ENCODE assay signal across 13 cellular contexts in the genomic region with DNA sequence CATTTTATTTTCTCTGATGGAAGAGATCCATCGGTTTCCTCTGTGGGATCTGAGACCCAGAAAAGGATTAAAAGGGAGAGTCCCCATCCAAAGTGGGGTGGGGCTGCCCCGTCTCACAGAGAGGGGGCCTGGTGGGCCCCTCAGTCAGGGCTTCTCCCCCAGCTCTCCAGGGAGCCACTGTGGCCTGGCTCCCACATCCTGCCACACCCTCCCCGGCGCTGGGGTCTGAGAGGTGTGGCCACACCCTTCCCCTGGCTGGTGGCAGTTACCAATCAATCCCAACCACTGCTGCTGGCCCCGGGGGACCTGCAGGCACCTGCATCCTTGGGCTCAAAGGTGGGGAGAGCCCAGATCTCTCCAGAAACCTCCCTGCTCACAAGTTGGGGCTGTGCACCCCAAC.
DNase-seq lines count a peak whose midpoint lies in the region; ATAC-seq and TF ChIP-seq lines count a peak whose summit lies in the region.
"Had no signal": no experiment of that assay in that cellular context is flagged by ENCODE, and none has a peak within 500 bp of the region (broad histone marks: within the 10 kb centered on the region; RNA-seq: fewer than 3 reads in every experiment).

No MANE protein-coding gene starts in this region.

- H3K27me3 Mint-ChIP-seq in activated CD4-positive, alpha-beta T cell treated with anti-CD3 and anti-CD28 coated beads, Interleukin-2, amount 10 ng/mL, durations not matched to agents 24 days and 14 days: peaks cover 18% of the 10 kb centered on the region
- H3K27me3 Mint-ChIP-seq in GM23338 (ENCODE audit: insufficient read depth, low read depth, poor library complexity): peaks cover 9% of the 10 kb centered on the region
- H3K27me3 Mint-ChIP-seq in naive thymus-derived CD8-positive, alpha-beta T cell: peaks cover 0 to 16% (median 11%) of the 10 kb centered on the region in 5 donors

- peaks cover 23% of the 10 kb centered on the region for H3K4me1 Mint-ChIP-seq in activated CD4-positive, alpha-beta T cell treated with anti-CD3 and anti-CD28 coated beads, Interleukin-2, amount 10 ng/mL, durations not matched to agents 24 days and 14 days
- peaks cover 29% of the 10 kb centered on the region for H3K4me1 Mint-ChIP-seq in GM23338
- peaks cover 15 to 36% (median 28%) of the 10 kb centered on the region in 4 donors for H3K4me1 Mint-ChIP-seq in naive thymus-derived CD8-positive, alpha-beta T cell

- H3K9me2 ChIP-seq in GM23338 (ENCODE audit: insufficient read depth): no peaks in the 10 kb centered on the region

- ATAC-seq in GM23338 (peak; percentile 23), HG02885 (IDR thresholded peaks at IDR 0.05; ENCODE audit: poor library complexity, unreplicated experiment) (no peak), GM19395 (IDR thresholded peaks at IDR 0.05; ENCODE audit: unreplicated experiment) (no peak)
- ATAC-seq in naive thymus-derived CD8-positive, alpha-beta T cell: peak in 1 of 2 donors; percentile 27
- ATAC-seq: HepG2 had no signal

- H3F3A ChIP-seq in GM23338 (replicated peaks; ENCODE audit: low read depth): no peaks in the 10 kb centered on the region

- intact Hi-C loops in activated CD4-positive, alpha-beta T cell treated with anti-CD3 and anti-CD28 coated beads, Interleukin-2, amount 10 ng/mL, durations not matched to agents 24 days and 14 days (cut with micrococcal nuclease): no loop called here

- no peaks in the 10 kb centered on the region for H3K27me3 ChIP-seq in GM23338 (ENCODE audit: insufficient read depth)
- H3K27me3 ChIP-seq in Peyer's patch: no peaks in the 10 kb centered on the region
- H3K27me3 ChIP-seq: colonic mucosa had no signal

- DNase-seq in activated CD4-positive, alpha-beta T cell treated with anti-CD3 and anti-CD28 coated beads, Interleukin-2, amount 10 ng/mL, durations not matched to agents 24 days and 14 days: peak; percentile 74
- no peak for DNase-seq in activated CD4-positive, alpha-beta T cell treated with anti-CD3 and anti-CD28 coated beads for 1 hour
- DNase-seq in GM23338 (ENCODE audit: low spot score) (peak; percentile 19), Peyer's patch (peak in 2 of 3 donors; percentile 49 to 61), hippocampal formation (lab: John Stamatoyannopoulos, UW) (no peak)
- no peak for DNase-seq in naive thymus-derived CD8-positive, alpha-beta T cell
- DNase-seq: activated CD4-positive, alpha-beta T cell treated with anti-CD3 and anti-CD28 coated beads for 4 hours; colonic mucosa; substantia nigra had no signal

- no peak for TF ChIP-seq POLR2A in Peyer's patch (IDR thresholded peaks at IDR 0.05)

- H3K9me3 ChIP-seq in Peyer's patch: no peaks in the 10 kb centered on the region
- H3K9me3 ChIP-seq: colonic mucosa, heart left ventricle had no signal

- no peaks in the 10 kb centered on the region for H3K9me3 Mint-ChIP-seq in activated CD4-positive, alpha-beta T cell treated with anti-CD3 and anti-CD28 coated beads, Interleukin-2, amount 10 ng/mL, durations not matched to agents 24 days and 14 days
- H3K9me3 Mint-ChIP-seq in GM23338: no peaks in the 10 kb centered on the region
- H3K9me3 Mint-ChIP-seq in naive thymus-derived CD8-positive, alpha-beta T cell: no peaks in the 10 kb centered on the region

- no peaks in the 10 kb centered on the region for H3K79me2 ChIP-seq in GM23338 (replicated peaks; ENCODE audit: insufficient read depth)

- H3K4me1 ChIP-seq in GM23338 (ENCODE audit: insufficient read depth) (peaks cover 7% of the 10 kb centered on the region; the same call in 1 of the 2 replicates), Peyer's patch (peaks cover 0 to 15% (median 4%) of the 10 kb centered on the region in 4 donors)
- H3K4me1 ChIP-seq: colonic mucosa had no signal

- POLR2A ChIA-PET in naive thymus-derived CD8-positive, alpha-beta T cell (lab: Charles Lee): no interaction called here

- H4K20me1 ChIP-seq in GM23338 (replicated peaks; ENCODE audit: insufficient read depth): no peaks in the 10 kb centered on the region

- TF ChIP-seq CTCF in GM23338 (conservative IDR thresholded peaks at IDR 0.05; ENCODE audit: low read depth in 2 of 2): no peak
- TF ChIP-seq CTCF in Peyer's patch (IDR thresholded peaks at IDR 0.05): no peak

- no peak overlapping the region for H3K4me2 ChIP-seq in GM23338

- no peaks in the 10 kb centered on the region for H3K36me3 ChIP-seq in GM23338 (ENCODE audit: insufficient read depth)
- H3K36me3 ChIP-seq in Peyer's patch: no peaks in the 10 kb centered on the region
- H3K36me3 ChIP-seq: colonic mucosa, heart left ventricle had no signal

- H3K27ac Mint-ChIP-seq in activated CD4-positive, alpha-beta T cell treated with anti-CD3 and anti-CD28 coated beads, Interleukin-2, amount 10 ng/mL, durations not matched to agents 24 days and 14 days: peak overlapping the region; percentile 38
- no peak overlapping the region for H3K27ac Mint-ChIP-seq in GM23338
- peak overlapping the region in 3 of 10 donors; percentile 36 to 76 (median 43) for H3K27ac Mint-ChIP-seq in naive thymus-derived CD8-positive, alpha-beta T cell

- H3K4me3 ChIP-seq in GM23338: no peak overlapping the region
- no peak overlapping the region for H3K4me3 ChIP-seq in Peyer's patch
- H3K4me3 ChIP-seq: colonic mucosa, heart left ventricle had no signal

- peak overlapping the region; percentile 41 for H3K4me3 Mint-ChIP-seq in activated CD4-positive, alpha-beta T cell treated with anti-CD3 and anti-CD28 coated beads, Interleukin-2, amount 10 ng/mL, durations not matched to agents 24 days and 14 days
- H3K4me3 Mint-ChIP-seq in GM23338: no peak overlapping the region
- peak overlapping the region in 7 of 10 donors; percentile 43 to 75 (median 60) for H3K4me3 Mint-ChIP-seq in naive thymus-derived CD8-positive, alpha-beta T cell

- H3K36me3 Mint-ChIP-seq in activated CD4-positive, alpha-beta T cell treated with anti-CD3 and anti-CD28 coated beads, Interleukin-2, amount 10 ng/mL, durations not matched to agents 24 days and 14 days (ENCODE audit: low read depth): no peaks in the 10 kb centered on the region
- H3K36me3 Mint-ChIP-seq in GM23338 (ENCODE audit: low read depth): no peaks in the 10 kb centered on the region
- H3K36me3 Mint-ChIP-seq in naive thymus-derived CD8-positive, alpha-beta T cell: no peaks in the 10 kb centered on the region

- no peak overlapping the region for H2AFZ ChIP-seq in GM23338

- no peak overlapping the region for H3K27ac ChIP-seq in GM23338 (ENCODE audit: low read depth)
- no peak overlapping the region for H3K27ac ChIP-seq in Peyer's patch
- H3K27ac ChIP-seq: colonic mucosa had no signal

TF ChIP-seq in GM23338, 12 proteins besides CTCF, POLR2A, EP300 and RAD21 (continues in another document):
- TF ChIP-seq NANOG (IDR thresholded peaks at IDR 0.05; ENCODE audit: borderline replicate concordance): no peak
- no peak for TF ChIP-seq POLR2AphosphoS5 (IDR thresholded peaks at IDR 0.05; ENCODE audit: low read depth)
- TF ChIP-seq, protein P1, sequence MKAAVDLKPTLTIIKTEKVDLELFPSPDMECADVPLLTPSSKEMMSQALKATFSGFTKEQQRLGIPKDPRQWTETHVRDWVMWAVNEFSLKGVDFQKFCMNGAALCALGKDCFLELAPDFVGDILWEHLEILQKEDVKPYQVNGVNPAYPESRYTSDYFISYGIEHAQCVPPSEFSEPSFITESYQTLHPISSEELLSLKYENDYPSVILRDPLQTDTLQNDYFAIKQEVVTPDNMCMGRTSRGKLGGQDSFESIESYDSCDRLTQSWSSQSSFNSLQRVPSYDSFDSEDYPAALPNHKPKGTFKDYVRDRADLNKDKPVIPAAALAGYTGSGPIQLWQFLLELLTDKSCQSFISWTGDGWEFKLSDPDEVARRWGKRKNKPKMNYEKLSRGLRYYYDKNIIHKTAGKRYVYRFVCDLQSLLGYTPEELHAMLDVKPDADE (IDR thresholded peaks at IDR 0.05): no peak
- no peak for TF ChIP-seq JUNB (IDR thresholded peaks at IDR 0.05; ENCODE audit: unreplicated experiment)
- TF ChIP-seq ZNF331 (CRISPR knock-in tag; IDR thresholded peaks at IDR 0.05; ENCODE audit: low read depth): no peak

Comparison
In these comparisons a context has a peak if more than half of its experiments do, and no peak if none do; other contexts are left out.
1. DNase-seq: peak in activated CD4-positive, alpha-beta T cell treated with anti-CD3 and anti-CD28 coated beads, Interleukin-2, amount 10 ng/mL, durations not matched to agents 24 days and 14 days (single experiment), GM23338 (single experiment) and Peyer's patch (2 of 3); none in activated CD4-positive, alpha-beta T cell treated with anti-CD3 and anti-CD28 coated beads for 1 hour (single experiment), naive thymus-derived CD8-positive, alpha-beta T cell (0 of 10) and hippocampal formation (0 of 2).